1 cellular context compared by ENCODE assay signal in the genomic region with DNA sequence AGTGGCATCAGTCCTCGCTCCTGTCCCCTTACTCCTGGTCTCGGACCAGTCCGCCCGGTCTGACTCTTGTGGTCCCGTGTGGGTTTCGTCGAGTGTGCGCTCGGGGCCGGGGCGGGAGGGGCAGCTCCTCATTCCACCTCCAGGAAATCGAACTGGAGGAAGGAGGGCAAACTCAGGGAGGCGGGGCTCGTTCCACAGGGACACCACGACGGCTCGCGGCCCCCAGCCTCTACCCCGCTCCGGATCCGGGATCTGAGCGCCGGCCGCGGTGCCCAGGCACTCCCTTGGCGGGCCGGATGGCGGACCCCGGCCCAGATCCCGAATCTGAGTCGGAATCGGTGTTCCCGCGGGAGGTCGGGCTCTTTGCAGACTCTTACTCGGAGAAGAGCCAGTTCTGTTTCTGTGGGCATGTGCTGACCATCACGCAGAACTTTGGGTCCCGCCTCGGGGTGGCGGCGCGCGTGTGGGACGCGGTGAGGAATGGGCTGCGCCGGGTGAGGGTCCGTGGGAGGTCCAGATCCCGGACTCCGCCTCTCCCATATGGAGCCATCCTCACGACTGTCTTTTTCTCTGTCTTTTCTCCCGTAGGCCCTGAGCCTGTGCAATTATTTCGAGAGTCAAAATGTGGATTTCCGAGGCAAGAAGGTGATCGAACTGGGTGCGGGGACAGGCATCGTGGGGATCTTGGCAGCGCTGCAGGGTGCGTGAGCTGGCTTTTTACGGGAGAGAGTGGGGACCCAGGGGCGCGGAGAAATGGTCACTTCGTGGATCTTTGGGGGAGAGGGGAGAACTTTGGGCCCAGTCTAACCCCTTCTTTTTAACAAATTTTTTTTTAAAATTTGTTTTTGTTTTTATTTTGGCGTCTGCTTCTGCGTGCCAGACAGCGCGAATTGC.
TF ChIP-seq lines count a peak whose summit lies in the region.

Gene EEF1AKMT3 (plus strand): TSS at position 186 of the 894 bp plus-strand sequence. CDS start 111 bp downstream, at position 297.

TF ChIP-seq in HepG2, 621 proteins besides CTCF, POLR2A, EP300 and RAD21 (continued from another document and continues in another):
- TF ChIP-seq, protein P1, sequence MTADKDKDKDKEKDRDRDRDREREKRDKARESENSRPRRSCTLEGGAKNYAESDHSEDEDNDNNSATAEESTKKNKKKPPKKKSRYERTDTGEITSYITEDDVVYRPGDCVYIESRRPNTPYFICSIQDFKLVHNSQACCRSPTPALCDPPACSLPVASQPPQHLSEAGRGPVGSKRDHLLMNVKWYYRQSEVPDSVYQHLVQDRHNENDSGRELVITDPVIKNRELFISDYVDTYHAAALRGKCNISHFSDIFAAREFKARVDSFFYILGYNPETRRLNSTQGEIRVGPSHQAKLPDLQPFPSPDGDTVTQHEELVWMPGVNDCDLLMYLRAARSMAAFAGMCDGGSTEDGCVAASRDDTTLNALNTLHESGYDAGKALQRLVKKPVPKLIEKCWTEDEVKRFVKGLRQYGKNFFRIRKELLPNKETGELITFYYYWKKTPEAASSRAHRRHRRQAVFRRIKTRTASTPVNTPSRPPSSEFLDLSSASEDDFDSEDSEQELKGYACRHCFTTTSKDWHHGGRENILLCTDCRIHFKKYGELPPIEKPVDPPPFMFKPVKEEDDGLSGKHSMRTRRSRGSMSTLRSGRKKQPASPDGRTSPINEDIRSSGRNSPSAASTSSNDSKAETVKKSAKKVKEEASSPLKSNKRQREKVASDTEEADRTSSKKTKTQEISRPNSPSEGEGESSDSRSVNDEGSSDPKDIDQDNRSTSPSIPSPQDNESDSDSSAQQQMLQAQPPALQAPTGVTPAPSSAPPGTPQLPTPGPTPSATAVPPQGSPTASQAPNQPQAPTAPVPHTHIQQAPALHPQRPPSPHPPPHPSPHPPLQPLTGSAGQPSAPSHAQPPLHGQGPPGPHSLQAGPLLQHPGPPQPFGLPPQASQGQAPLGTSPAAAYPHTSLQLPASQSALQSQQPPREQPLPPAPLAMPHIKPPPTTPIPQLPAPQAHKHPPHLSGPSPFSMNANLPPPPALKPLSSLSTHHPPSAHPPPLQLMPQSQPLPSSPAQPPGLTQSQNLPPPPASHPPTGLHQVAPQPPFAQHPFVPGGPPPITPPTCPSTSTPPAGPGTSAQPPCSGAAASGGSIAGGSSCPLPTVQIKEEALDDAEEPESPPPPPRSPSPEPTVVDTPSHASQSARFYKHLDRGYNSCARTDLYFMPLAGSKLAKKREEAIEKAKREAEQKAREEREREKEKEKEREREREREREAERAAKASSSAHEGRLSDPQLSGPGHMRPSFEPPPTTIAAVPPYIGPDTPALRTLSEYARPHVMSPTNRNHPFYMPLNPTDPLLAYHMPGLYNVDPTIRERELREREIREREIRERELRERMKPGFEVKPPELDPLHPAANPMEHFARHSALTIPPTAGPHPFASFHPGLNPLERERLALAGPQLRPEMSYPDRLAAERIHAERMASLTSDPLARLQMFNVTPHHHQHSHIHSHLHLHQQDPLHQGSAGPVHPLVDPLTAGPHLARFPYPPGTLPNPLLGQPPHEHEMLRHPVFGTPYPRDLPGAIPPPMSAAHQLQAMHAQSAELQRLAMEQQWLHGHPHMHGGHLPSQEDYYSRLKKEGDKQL (CRISPR knock-in tag; IDR thresholded peaks at IDR 0.05; ENCODE audit: low read depth): no peak
- TF ChIP-seq, protein P2, sequence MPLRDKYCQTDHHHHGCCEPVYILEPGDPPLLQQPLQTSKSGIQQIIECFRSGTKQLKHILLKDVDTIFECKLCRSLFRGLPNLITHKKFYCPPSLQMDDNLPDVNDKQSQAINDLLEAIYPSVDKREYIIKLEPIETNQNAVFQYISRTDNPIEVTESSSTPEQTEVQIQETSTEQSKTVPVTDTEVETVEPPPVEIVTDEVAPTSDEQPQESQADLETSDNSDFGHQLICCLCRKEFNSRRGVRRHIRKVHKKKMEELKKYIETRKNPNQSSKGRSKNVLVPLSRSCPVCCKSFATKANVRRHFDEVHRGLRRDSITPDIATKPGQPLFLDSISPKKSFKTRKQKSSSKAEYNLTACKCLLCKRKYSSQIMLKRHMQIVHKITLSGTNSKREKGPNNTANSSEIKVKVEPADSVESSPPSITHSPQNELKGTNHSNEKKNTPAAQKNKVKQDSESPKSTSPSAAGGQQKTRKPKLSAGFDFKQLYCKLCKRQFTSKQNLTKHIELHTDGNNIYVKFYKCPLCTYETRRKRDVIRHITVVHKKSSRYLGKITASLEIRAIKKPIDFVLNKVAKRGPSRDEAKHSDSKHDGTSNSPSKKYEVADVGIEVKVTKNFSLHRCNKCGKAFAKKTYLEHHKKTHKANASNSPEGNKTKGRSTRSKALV (CRISPR knock-in tag; IDR thresholded peaks at IDR 0.05): peak; percentile 25; the same call in 1 of the 2 replicates
- TF ChIP-seq SOX6 (IDR thresholded peaks at IDR 0.05) (no peak), SOX6 (CRISPR knock-in tag; IDR thresholded peaks at IDR 0.05) (no peak), WIZ (CRISPR knock-in tag; IDR thresholded peaks at IDR 0.05) (no peak), ZNF770 (CRISPR knock-in tag; IDR thresholded peaks at IDR 0.05) (peak; percentile 87), ZMAT5 (CRISPR knock-in tag; IDR thresholded peaks at IDR 0.05; ENCODE audit: borderline replicate concordance, low read depth) (no peak), ZMYM4 (CRISPR knock-in tag; IDR thresholded peaks at IDR 0.05) (no peak), KLF16 (CRISPR knock-in tag; IDR thresholded peaks at IDR 0.05) (no peak), REPIN1 (CRISPR knock-in tag; IDR thresholded peaks at IDR 0.05; ENCODE audit: borderline replicate concordance, low read depth) (no peak), ZNF230 (CRISPR knock-in tag; IDR thresholded peaks at IDR 0.05) (no peak; the same call in 1 of the 2 replicates), ZNF10 (CRISPR knock-in tag; IDR thresholded peaks at IDR 0.05; ENCODE audit: borderline replicate concordance, low read depth) (no peak), ZNF552 (CRISPR knock-in tag; IDR thresholded peaks at IDR 0.05; ENCODE audit: borderline replicate concordance) (no peak), ZNF589 (CRISPR knock-in tag; conservative IDR thresholded peaks at IDR 0.05) (no peak), KAT7 (CRISPR knock-in tag; IDR thresholded peaks at IDR 0.05; ENCODE audit: borderline replicate concordance) (no peak), ZNF3 (CRISPR knock-in tag; IDR thresholded peaks at IDR 0.05) (no peak), ZFX (CRISPR knock-in tag; IDR thresholded peaks at IDR 0.05; ENCODE audit: low read depth) (no peak), NR2F6 (IDR thresholded peaks at IDR 0.05) (no peak), NR2F6 (CRISPR knock-in tag; IDR thresholded peaks at IDR 0.05) (no peak), SYNCRIP (IDR thresholded peaks at IDR 0.05; ENCODE audit: insufficient read depth, low read depth, low read length) (no peak), ZNF274 (CRISPR knock-in tag; IDR thresholded peaks at IDR 0.05) (no peak; the same call in 1 of the 2 replicates), ZBTB3 (CRISPR knock-in tag; IDR thresholded peaks at IDR 0.05; ENCODE audit: borderline replicate concordance, low read depth) (no peak), ZIK1 (CRISPR knock-in tag; IDR thresholded peaks at IDR 0.05; ENCODE audit: borderline replicate concordance, low read depth) (no peak), IKZF5 (CRISPR knock-in tag; IDR thresholded peaks at IDR 0.05) (no peak), RCOR2 (CRISPR knock-in tag; IDR thresholded peaks at IDR 0.05) (no peak), ZNF557 (CRISPR knock-in tag; IDR thresholded peaks at IDR 0.05) (no peak), RFX1 (IDR thresholded peaks at IDR 0.05) (no peak), ZNF766 (CRISPR knock-in tag; IDR thresholded peaks at IDR 0.05; ENCODE audit: borderline replicate concordance) (peak; percentile 46; the same call in 1 of the 2 replicates), RFX5 (IDR thresholded peaks at IDR 0.05; ENCODE audit: low read depth, low read length) (no peak), PCBP1 (IDR thresholded peaks at IDR 0.05; ENCODE audit: borderline replicate concordance, low read depth, low read length) (no peak), ZNF383 (CRISPR knock-in tag; IDR thresholded peaks at IDR 0.05; ENCODE audit: borderline replicate concordance) (no peak; the same call in 1 of the 2 replicates), ZNF180 (CRISPR knock-in tag; IDR thresholded peaks at IDR 0.05; ENCODE audit: borderline replicate concordance, low read depth) (no peak), JUND (CRISPR knock-in tag; IDR thresholded peaks at IDR 0.05) (no peak), SMYD3 (CRISPR knock-in tag; IDR thresholded peaks at IDR 0.05) (no peak), ZNF737 (CRISPR knock-in tag; IDR thresholded peaks at IDR 0.05; ENCODE audit: borderline replicate concordance) (no peak), ZNF264 (CRISPR knock-in tag; IDR thresholded peaks at IDR 0.05) (no peak), YY1 (IDR thresholded peaks at IDR 0.05; ENCODE audit: insufficient read depth, insufficient replicate concordance, low read depth, low read length) (peak; percentile 25)
- TF ChIP-seq, protein P3, sequence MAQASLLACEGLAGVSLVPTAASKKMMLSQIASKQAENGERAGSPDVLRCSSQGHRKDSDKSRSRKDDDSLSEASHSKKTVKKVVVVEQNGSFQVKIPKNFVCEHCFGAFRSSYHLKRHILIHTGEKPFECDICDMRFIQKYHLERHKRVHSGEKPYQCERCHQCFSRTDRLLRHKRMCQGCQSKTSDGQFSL (CRISPR knock-in tag; IDR thresholded peaks at IDR 0.05): no peak
- TF ChIP-seq, protein P4, sequence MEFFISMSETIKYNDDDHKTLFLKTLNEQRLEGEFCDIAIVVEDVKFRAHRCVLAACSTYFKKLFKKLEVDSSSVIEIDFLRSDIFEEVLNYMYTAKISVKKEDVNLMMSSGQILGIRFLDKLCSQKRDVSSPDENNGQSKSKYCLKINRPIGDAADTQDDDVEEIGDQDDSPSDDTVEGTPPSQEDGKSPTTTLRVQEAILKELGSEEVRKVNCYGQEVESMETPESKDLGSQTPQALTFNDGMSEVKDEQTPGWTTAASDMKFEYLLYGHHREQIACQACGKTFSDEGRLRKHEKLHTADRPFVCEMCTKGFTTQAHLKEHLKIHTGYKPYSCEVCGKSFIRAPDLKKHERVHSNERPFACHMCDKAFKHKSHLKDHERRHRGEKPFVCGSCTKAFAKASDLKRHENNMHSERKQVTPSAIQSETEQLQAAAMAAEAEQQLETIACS (CRISPR knock-in tag; IDR thresholded peaks at IDR 0.05): no peak
- TF ChIP-seq, protein P5, sequence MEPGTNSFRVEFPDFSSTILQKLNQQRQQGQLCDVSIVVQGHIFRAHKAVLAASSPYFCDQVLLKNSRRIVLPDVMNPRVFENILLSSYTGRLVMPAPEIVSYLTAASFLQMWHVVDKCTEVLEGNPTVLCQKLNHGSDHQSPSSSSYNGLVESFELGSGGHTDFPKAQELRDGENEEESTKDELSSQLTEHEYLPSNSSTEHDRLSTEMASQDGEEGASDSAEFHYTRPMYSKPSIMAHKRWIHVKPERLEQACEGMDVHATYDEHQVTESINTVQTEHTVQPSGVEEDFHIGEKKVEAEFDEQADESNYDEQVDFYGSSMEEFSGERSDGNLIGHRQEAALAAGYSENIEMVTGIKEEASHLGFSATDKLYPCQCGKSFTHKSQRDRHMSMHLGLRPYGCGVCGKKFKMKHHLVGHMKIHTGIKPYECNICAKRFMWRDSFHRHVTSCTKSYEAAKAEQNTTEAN (CRISPR knock-in tag; conservative IDR thresholded peaks at IDR 0.05): no peak
- TF ChIP-seq, protein P6, sequence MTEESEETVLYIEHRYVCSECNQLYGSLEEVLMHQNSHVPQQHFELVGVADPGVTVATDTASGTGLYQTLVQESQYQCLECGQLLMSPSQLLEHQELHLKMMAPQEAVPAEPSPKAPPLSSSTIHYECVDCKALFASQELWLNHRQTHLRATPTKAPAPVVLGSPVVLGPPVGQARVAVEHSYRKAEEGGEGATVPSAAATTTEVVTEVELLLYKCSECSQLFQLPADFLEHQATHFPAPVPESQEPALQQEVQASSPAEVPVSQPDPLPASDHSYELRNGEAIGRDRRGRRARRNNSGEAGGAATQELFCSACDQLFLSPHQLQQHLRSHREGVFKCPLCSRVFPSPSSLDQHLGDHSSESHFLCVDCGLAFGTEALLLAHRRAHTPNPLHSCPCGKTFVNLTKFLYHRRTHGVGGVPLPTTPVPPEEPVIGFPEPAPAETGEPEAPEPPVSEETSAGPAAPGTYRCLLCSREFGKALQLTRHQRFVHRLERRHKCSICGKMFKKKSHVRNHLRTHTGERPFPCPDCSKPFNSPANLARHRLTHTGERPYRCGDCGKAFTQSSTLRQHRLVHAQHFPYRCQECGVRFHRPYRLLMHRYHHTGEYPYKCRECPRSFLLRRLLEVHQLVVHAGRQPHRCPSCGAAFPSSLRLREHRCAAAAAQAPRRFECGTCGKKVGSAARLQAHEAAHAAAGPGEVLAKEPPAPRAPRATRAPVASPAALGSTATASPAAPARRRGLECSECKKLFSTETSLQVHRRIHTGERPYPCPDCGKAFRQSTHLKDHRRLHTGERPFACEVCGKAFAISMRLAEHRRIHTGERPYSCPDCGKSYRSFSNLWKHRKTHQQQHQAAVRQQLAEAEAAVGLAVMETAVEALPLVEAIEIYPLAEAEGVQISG (CRISPR knock-in tag; IDR thresholded peaks at IDR 0.05): no peak
